ENCODE assay signal across 10 cellular contexts in the genomic region with DNA sequence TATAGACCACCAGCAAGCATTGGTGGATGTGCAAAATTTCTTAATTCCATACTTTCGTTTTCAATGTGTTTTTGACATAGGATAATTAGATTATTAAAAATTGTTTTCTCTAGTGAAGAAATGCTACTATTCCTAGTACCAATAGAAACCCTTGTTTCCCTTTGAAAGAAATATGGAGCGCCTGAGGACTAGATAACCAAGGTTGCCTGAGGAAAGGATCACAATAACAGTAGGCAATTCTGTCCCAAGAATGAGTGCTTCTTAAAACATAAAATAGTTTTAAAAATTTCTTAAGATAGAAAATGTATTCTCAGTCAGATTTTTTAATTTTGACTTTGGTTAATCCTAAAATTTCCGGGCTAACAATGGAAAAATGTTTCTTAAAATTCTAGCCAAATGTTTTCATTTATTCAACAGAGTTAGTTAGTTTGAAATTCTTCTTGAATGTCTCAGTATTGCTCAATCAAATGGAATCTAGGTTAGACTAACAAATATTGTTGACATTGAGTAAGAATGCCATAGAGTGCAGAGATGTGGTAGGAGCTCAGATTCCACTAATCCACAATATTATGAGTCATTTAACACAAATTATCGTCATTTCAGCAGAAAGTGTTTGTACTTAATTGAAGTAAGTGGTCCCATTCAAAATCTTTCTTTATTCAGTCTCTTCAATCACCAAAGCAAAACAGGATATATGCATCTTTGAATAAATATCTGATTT.
DNase-seq lines count a peak whose midpoint lies in the region; ATAC-seq, FAIRE-seq and TF ChIP-seq lines count a peak whose summit lies in the region.
"Had no signal": no experiment of that assay in that cellular context is flagged by ENCODE, and none has a peak within 500 bp of the region (broad histone marks: within the 10 kb centered on the region; RNA-seq: fewer than 3 reads in every experiment).

No MANE protein-coding gene starts in this region.

- FAIRE-seq in small intestine (lab: Jason Lieb, UNC) = peak; percentile 5

- peak; percentile 94 for DNase-seq in H4 (ENCODE audit: low spot score)
- peak; percentile 61 for DNase-seq in SK-N-MC (ENCODE audit: low read depth, low spot score)
- peak; percentile 84 to 90 for DNase-seq in foreskin keratinocyte
- DNase-seq in small intestine = no peak
- no peak for DNase-seq in activated naive CD4-positive, alpha-beta T cell treated with anti-CD3 and anti-CD28 coated beads, Interleukin-2, amount 10 ng/mL, durations not matched to agents 7 days and 5 days
- no peak for DNase-seq in sigmoid colon
- DNase-seq: activated CD4-positive, alpha-beta T cell treated with anti-CD3 and anti-CD28 coated beads for 1 hour; activated naive CD8-positive, alpha-beta T cell treated with anti-CD3 and anti-CD28 coated beads, Interleukin-2, amount 50 U/mL, for 24 hours; NCI-H526 treated with DMSO at 0.1 percent for 48 hours had no signal

- WGBS in small intestine, 3 donors = 70 to 79% (median 75%) methylated on average over 4 of the region's 4 CpGs
- 64 to 78% methylated on average over 4 of the region's 4 CpGs for WGBS in sigmoid colon, 2 donors

- H3K27me3 ChIP-seq in foreskin keratinocyte (no peaks in the 10 kb centered on the region), small intestine (ENCODE audit: control insufficient read depth in 2 of 2, insufficient read depth in 2 of 2, low read length in 2 of 2) (no peaks in the 10 kb centered on the region), sigmoid colon (no peaks in the 10 kb centered on the region)

- H3K27ac ChIP-seq in SK-N-MC = peak overlapping the region; percentile 94
- no peak overlapping the region for H3K27ac ChIP-seq in foreskin keratinocyte
- no peak overlapping the region for H3K27ac ChIP-seq in small intestine (ENCODE audit: low read depth in 1 of 2, low read length in 1 of 2)
- no peak overlapping the region for H3K27ac ChIP-seq in sigmoid colon

- H3K9me3 Mint-ChIP-seq in activated naive CD4-positive, alpha-beta T cell treated with anti-CD3 and anti-CD28 coated beads, Interleukin-2, amount 10 ng/mL, durations not matched to agents 7 days and 5 days = peaks cover 6% of the 10 kb centered on the region
- peaks cover 3% of the 10 kb centered on the region for H3K9me3 Mint-ChIP-seq in stimulated activated memory B cell treated with anti-CD40 and anti-IgM and Interleukin-4, amounts not matched to agents 10 μg/mL and 1 μg/mL and 100 μg/mL, for 72 hours

- H3K4me3 ChIP-seq in SK-N-MC = peak overlapping the region; percentile 44
- no peak overlapping the region for H3K4me3 ChIP-seq in small intestine (ENCODE audit: low read depth in 1 of 2, low read length in 2 of 2)
- H3K4me3 ChIP-seq in sigmoid colon = no peak overlapping the region

- no peak for TF ChIP-seq EP300 in sigmoid colon (IDR thresholded peaks at IDR 0.05)

- TF ChIP-seq CTCF in foreskin keratinocyte (conservative IDR thresholded peaks at IDR 0.05) = no peak
- TF ChIP-seq CTCF in sigmoid colon (IDR thresholded peaks at IDR 0.05) = no peak

- CTCF ChIA-PET in activated naive CD4-positive, alpha-beta T cell treated with anti-CD3 and anti-CD28 coated beads, Interleukin-2, amount 10 ng/mL, durations not matched to agents 7 days and 5 days (lab: Charles Lee) = no interaction called here

- no peaks in the 10 kb centered on the region for H3K27me3 Mint-ChIP-seq in activated naive CD4-positive, alpha-beta T cell treated with anti-CD3 and anti-CD28 coated beads, Interleukin-2, amount 10 ng/mL, durations not matched to agents 7 days and 5 days
- no peaks in the 10 kb centered on the region for H3K27me3 Mint-ChIP-seq in stimulated activated memory B cell treated with anti-CD40 and anti-IgM and Interleukin-4, amounts not matched to agents 10 μg/mL and 1 μg/mL and 100 μg/mL, for 72 hours
- H3K27me3 Mint-ChIP-seq: activated naive CD8-positive, alpha-beta T cell treated with anti-CD3 and anti-CD28 coated beads, Interleukin-2, amount 50 U/mL, for 24 hours had no signal

- no peaks in the 10 kb centered on the region for H3K9me3 ChIP-seq in SK-N-MC (ENCODE audit: low read depth, low read length)
- H3K9me3 ChIP-seq in small intestine (ENCODE audit: control insufficient read depth, low read depth) = no peaks in the 10 kb centered on the region
- H3K9me3 ChIP-seq in sigmoid colon = no peaks in the 10 kb centered on the region

- no peak for TF ChIP-seq POLR2A in sigmoid colon (IDR thresholded peaks at IDR 0.05)

- no peaks in the 10 kb centered on the region for H3K4me1 Mint-ChIP-seq in activated naive CD4-positive, alpha-beta T cell treated with anti-CD3 and anti-CD28 coated beads, Interleukin-2, amount 10 ng/mL, durations not matched to agents 7 days and 5 days
- no peaks in the 10 kb centered on the region for H3K4me1 Mint-ChIP-seq in stimulated activated memory B cell treated with anti-CD40 and anti-IgM and Interleukin-4, amounts not matched to agents 10 μg/mL and 1 μg/mL and 100 μg/mL, for 72 hours
- H3K4me1 Mint-ChIP-seq: activated naive CD8-positive, alpha-beta T cell treated with anti-CD3 and anti-CD28 coated beads, Interleukin-2, amount 50 U/mL, for 24 hours had no signal

- intact Hi-C loops in sigmoid colon (cut with DNase I) = no loop called here

- H3K27ac Mint-ChIP-seq in activated naive CD4-positive, alpha-beta T cell treated with anti-CD3 and anti-CD28 coated beads, Interleukin-2, amount 10 ng/mL, durations not matched to agents 7 days and 5 days = no peak overlapping the region
- no peak overlapping the region for H3K27ac Mint-ChIP-seq in stimulated activated memory B cell treated with anti-CD40 and anti-IgM and Interleukin-4, amounts not matched to agents 10 μg/mL and 1 μg/mL and 100 μg/mL, for 72 hours
- H3K27ac Mint-ChIP-seq: activated naive CD8-positive, alpha-beta T cell treated with anti-CD3 and anti-CD28 coated beads, Interleukin-2, amount 50 U/mL, for 24 hours had no signal

- H3K4me1 ChIP-seq in foreskin keratinocyte (peaks cover 5% of the 10 kb centered on the region), small intestine (ENCODE audit: control insufficient read depth in 2 of 2, insufficient read depth in 1 of 2, low read depth in 1 of 2, low read length in 1 of 2) (no peaks in the 10 kb centered on the region), sigmoid colon (no peaks in the 10 kb centered on the region)

- no peak overlapping the region for H3K9ac ChIP-seq in SK-N-MC (ENCODE audit: insufficient read length)

- H3K4me3 Mint-ChIP-seq in activated naive CD4-positive, alpha-beta T cell treated with anti-CD3 and anti-CD28 coated beads, Interleukin-2, amount 10 ng/mL, durations not matched to agents 7 days and 5 days = no peak overlapping the region
- no peak overlapping the region for H3K4me3 Mint-ChIP-seq in stimulated activated memory B cell treated with anti-CD40 and anti-IgM and Interleukin-4, amounts not matched to agents 10 μg/mL and 1 μg/mL and 100 μg/mL, for 72 hours
- H3K4me3 Mint-ChIP-seq: activated naive CD8-positive, alpha-beta T cell treated with anti-CD3 and anti-CD28 coated beads, Interleukin-2, amount 50 U/mL, for 24 hours had no signal

- H3K36me3 ChIP-seq in SK-N-MC (ENCODE audit: insufficient read depth, low read length) (no peaks in the 10 kb centered on the region), small intestine (ENCODE audit: control insufficient read depth in 2 of 2, insufficient read depth in 2 of 2, low read length in 2 of 2) (no peaks in the 10 kb centered on the region), sigmoid colon (no peaks in the 10 kb centered on the region)

- H3K36me3 Mint-ChIP-seq in activated naive CD4-positive, alpha-beta T cell treated with anti-CD3 and anti-CD28 coated beads, Interleukin-2, amount 10 ng/mL, durations not matched to agents 7 days and 5 days = no peaks in the 10 kb centered on the region
- H3K36me3 Mint-ChIP-seq in stimulated activated memory B cell treated with anti-CD40 and anti-IgM and Interleukin-4, amounts not matched to agents 10 μg/mL and 1 μg/mL and 100 μg/mL, for 72 hours = no peaks in the 10 kb centered on the region

- ATAC-seq in foreskin keratinocyte = peak; percentile 99
- ATAC-seq in stimulated activated memory B cell treated with anti-CD40 and anti-IgM and Interleukin-4, amounts not matched to agents 10 μg/mL and 1 μg/mL and 100 μg/mL, for 72 hours = no peak
- ATAC-seq: activated naive CD8-positive, alpha-beta T cell treated with anti-CD3 and anti-CD28 coated beads, Interleukin-2, amount 50 U/mL, for 24 hours had no signal

Comparison
In these comparisons a context has a peak if more than half of its experiments do, and no peak if none do; other contexts are left out.
1. DNase-seq: peak in H4 (single experiment), SK-N-MC (single experiment) and foreskin keratinocyte (2 of 2); none in small intestine (single experiment), activated naive CD4-positive, alpha-beta T cell treated with anti-CD3 and anti-CD28 coated beads, Interleukin-2, amount 10 ng/mL, durations not matched to agents 7 days and 5 days (single experiment) and sigmoid colon (single experiment).